ENCODE assay signal across 1 cellular context in the genomic region with DNA sequence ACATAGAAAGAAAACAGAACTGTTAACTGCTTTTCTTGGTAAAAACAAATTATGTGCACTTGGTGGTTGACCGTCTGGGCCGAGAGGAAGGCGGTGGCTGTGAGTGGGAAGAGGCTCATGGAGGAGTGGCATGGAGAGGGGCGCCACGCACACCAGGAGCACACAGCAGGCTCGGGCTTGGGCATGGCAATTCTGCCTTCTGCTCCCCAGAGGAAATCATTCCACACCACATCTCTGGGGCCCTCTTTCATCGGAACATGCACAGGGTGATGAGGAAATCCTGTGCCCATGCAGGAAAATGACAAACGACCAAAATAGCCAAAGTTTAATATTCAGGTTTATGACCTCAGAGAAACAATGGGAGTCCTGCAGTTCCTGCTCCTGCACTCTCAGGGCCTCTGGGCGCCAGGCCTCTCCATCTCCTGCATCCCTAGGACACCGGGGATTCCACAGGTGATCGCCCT.
TF ChIP-seq lines count a peak whose summit lies in the region.

No MANE protein-coding gene starts in this region.

TF ChIP-seq in endothelial cell of umbilical vein, 7 proteins besides CTCF, POLR2A, EP300 and RAD21:
- no peak for TF ChIP-seq MAX (IDR thresholded peaks at IDR 0.05; ENCODE audit: insufficient read depth, insufficient read length)
- peak; percentile 89 for TF ChIP-seq POLR2AphosphoS5 (IDR thresholded peaks at IDR 0.05; ENCODE audit: insufficient read depth, low read depth, low read length)
- TF ChIP-seq MYC (IDR thresholded peaks at IDR 0.05; ENCODE audit: low read depth, low read length), result no peak
- peak; percentile 52 for TF ChIP-seq FOS (IDR thresholded peaks at IDR 0.05; ENCODE audit: borderline replicate concordance, insufficient read depth, low read length)
- TF ChIP-seq EZH2 (IDR thresholded peaks at IDR 0.05; ENCODE audit: borderline replicate concordance, low read depth, low read length, severe bottlenecking), result no peak
- peak; percentile 67 for TF ChIP-seq GATA2 (IDR thresholded peaks at IDR 0.05; ENCODE audit: insufficient read depth, insufficient read length, low read depth, low read length)
- peak; percentile 72 for TF ChIP-seq JUN (IDR thresholded peaks at IDR 0.05; ENCODE audit: borderline replicate concordance, insufficient read depth, insufficient read length, low read depth)
